Comparison of ENCODE assay signal across 1 cellular context in the genomic region with DNA sequence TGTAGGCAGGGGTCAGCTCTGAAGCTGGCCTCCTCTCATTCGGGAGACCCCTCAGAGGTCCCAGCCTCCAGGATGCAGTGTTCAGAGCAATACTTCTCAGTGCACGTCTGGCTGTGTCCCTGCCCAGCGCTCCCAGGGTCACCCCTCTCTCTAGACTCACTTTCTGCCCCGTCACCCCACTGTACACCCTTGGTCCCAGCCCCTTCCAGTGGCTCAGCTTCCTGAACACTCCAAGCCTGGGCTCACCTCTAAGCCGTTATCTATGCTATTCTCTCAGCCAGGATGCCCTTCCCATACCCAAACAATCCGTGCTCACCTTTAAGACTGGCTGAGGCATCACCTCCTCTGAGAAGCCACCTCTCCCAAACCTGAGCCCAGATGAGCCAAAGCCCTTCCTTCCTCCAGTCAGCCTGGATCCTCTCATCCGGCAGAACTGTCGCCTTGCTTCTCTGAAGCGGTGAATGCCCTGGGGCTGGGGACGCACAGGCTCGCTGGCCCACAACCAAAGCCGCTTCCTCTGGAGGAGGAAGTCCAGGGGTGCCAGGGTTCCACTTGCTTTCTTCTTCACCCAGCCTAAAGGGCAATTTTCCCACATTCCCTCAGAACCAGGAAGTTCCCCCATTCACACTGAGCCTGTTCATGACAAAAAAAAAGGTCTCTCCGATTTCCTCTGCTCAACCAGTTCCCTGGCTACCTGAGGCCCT.
TF ChIP-seq lines count a peak whose summit lies in the region.

No MANE protein-coding gene starts in this region.

TF ChIP-seq in endothelial cell of umbilical vein, 7 proteins besides CTCF, POLR2A, EP300 and RAD21:
- TF ChIP-seq MYC (IDR thresholded peaks at IDR 0.05; ENCODE audit: low read depth, low read length) (no peak), FOS (IDR thresholded peaks at IDR 0.05; ENCODE audit: borderline replicate concordance, insufficient read depth, low read length) (no peak), EZH2 (IDR thresholded peaks at IDR 0.05; ENCODE audit: borderline replicate concordance, low read depth, low read length, severe bottlenecking) (no peak), JUN (IDR thresholded peaks at IDR 0.05; ENCODE audit: borderline replicate concordance, insufficient read depth, insufficient read length, low read depth) (no peak)
- TF ChIP-seq, protein P1, sequence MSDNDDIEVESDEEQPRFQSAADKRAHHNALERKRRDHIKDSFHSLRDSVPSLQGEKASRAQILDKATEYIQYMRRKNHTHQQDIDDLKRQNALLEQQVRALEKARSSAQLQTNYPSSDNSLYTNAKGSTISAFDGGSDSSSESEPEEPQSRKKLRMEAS (IDR thresholded peaks at IDR 0.05; ENCODE audit: insufficient read depth, insufficient read length) = no peak
